In the genomic region with DNA sequence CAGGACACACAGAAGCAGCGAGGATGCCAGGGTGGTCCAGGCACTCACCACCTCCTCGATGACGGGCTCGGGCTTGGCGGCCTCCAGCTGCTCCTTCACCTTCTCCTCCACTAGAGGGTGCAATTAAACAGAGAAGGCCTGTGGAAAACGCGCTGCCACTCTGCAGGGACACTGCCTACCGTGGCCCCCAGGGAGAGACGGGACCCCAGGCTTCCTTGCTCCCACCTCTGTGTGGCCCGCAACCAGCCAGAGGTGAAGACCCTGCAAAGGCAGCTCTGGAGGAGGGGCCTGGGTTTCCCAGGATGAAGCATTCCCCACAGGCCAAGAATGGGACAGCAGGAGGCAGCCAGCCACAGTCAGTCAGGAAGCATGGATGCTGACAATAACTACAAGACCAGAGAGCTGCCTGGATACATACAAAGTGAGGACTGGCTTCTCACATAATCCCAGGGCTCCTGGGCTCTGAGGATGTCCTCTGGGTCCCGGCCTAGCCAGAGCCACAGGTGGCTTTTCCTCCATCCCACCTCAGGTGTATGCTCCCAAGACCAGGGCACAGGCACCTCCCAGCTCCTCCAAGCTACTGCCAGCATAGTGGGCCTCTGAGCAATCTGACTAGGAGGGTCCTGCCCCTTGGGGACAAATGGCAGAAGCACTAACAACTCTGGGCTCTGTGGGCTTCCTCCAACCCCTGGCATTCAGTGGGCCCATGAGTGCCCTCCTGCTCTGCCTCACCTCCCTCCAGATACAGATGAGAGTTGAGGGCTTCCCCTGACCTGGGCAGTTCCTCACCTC, we compare ENCODE assay signal across 8 cellular contexts. TPM values are rescaled to one million over a fixed set of nuclear protein-coding genes. Genes with fewer than 3 reads are reported as not detected.
DNase-seq lines count a peak whose midpoint lies in the region; ATAC-seq and TF ChIP-seq lines count a peak whose summit lies in the region.

No MANE protein-coding gene starts in this region.

- no peaks in the 10 kb centered on the region for H3K9me3 ChIP-seq in suprapubic skin

- ATAC-seq in HG03280 (IDR thresholded peaks at IDR 0.05; ENCODE audit: unreplicated experiment) (no peak), GM21717 (IDR thresholded peaks at IDR 0.05; ENCODE audit: unreplicated experiment) (no peak)

- no peak for TF ChIP-seq POLR2A in suprapubic skin (IDR thresholded peaks at IDR 0.05)

- DNase-seq in NCI-H82 (lab: John Stamatoyannopoulos, UW) = peak; percentile 45
- no peak for DNase-seq in NCI-H82 treated with DMSO at 0.1 percent for 48 hours (lab: John Stamatoyannopoulos, UW; ENCODE audit: unreplicated experiment)
- DNase-seq in SKM-1 treated with dmso at 0.1 percent for 144 hours (lab: John Stamatoyannopoulos, UW; ENCODE audit: unreplicated experiment) = peak; percentile 10
- peak; percentile 39 for DNase-seq in central memory CD4-positive, alpha-beta T cell
- DNase-seq in left kidney (ENCODE audit: low read depth, low spot score) = peak; percentile 67
- DNase-seq in suprapubic skin (ENCODE audit: low spot score in 2 of 2) = peak in 1 of 2 donors; percentile 63

- H3K27me3 ChIP-seq in suprapubic skin = no peaks in the 10 kb centered on the region

- H3K27ac ChIP-seq in suprapubic skin = no peak overlapping the region

- peaks cover 73% of the 10 kb centered on the region for H3K36me3 ChIP-seq in suprapubic skin

- TF ChIP-seq EP300 in suprapubic skin (IDR thresholded peaks at IDR 0.05) = no peak

- no peak overlapping the region for H3K4me3 ChIP-seq in suprapubic skin

- H3K4me1 ChIP-seq in suprapubic skin = peaks cover 26% of the 10 kb centered on the region

- TF ChIP-seq CTCF in suprapubic skin (IDR thresholded peaks at IDR 0.05) = peak; percentile 22 to 58

- 48% methylated on average over 4 of the region's 11 CpGs for WGBS in suprapubic skin

RNA-seq across cellular contexts. Expression of a gene that starts 46.2 kb away (rescaled TPM):
- 1 to 10 TPM; 1.1 to 4.2 (median 3.0) TPM for total RNA-seq in suprapubic skin

RNA-seq across cellular contexts. Expression of a gene that starts 52.8 kb away (rescaled TPM):
- total RNA-seq in suprapubic skin = 10 to 100 TPM; 56.1 to 86.8 (median 81.6) TPM

RNA-seq across cellular contexts. Expression of a gene that starts 55.7 kb away (rescaled TPM):
- total RNA-seq in suprapubic skin = 100 to 1,000 TPM; 317 to 865 (median 347) TPM
